8 cellular contexts compared by ENCODE assay signal in genomic region chr2:46545015-46545839, GRCh38. TPM values are rescaled to one million over a fixed set of nuclear protein-coding genes. Genes with fewer than 3 reads are reported as not detected.
DNase-seq lines count a peak whose midpoint lies in the region; ATAC-seq and TF ChIP-seq lines count a peak whose summit lies in the region.
"Had no signal": no experiment of that assay in that cellular context is flagged by ENCODE, and none has a peak within 500 bp of the region (broad histone marks: within the 10 kb centered on the region; RNA-seq: fewer than 3 reads in every experiment).

No MANE protein-coding gene starts in this region.

- peaks cover 64 to 89% (median 81%) of the 10 kb centered on the region in 6 donors for H3K4me1 ChIP-seq in spleen

- peak overlapping the region in 4 of 8 donors; percentile 62 to 89 (median 68) for H3K4me3 ChIP-seq in spleen

- peaks cover 0 to 42% (median 2%) of the 10 kb centered on the region in 6 donors for H3K36me3 ChIP-seq in spleen

- ATAC-seq in GM18870 (IDR thresholded peaks at IDR 0.05; ENCODE audit: unreplicated experiment) (peak; percentile 43), HG03095 (IDR thresholded peaks at IDR 0.05; ENCODE audit: unreplicated experiment) (peak; percentile 28)
- ATAC-seq: HCT116 had no signal

- TF ChIP-seq CTCF in brain (conservative IDR thresholded peaks at IDR 0.05): no peak
- no peak for TF ChIP-seq CTCF in spleen (IDR thresholded peaks at IDR 0.05 in 8 of 11, conservative IDR thresholded peaks at IDR 0.05 in 3 of 11)

- no peak for TF ChIP-seq POLR2A in spleen (IDR thresholded peaks at IDR 0.05)

- DNase-seq in spleen: no peak
- DNase-seq in globus pallidus (ENCODE audit: low spot score): no peak
- no peak for DNase-seq in 8988T
- no peak for DNase-seq in EL

- H3K27ac Mint-ChIP-seq in brain: peak overlapping the region in 3 of 5 experiments; percentile 41 to 94 (median 78)

- H3K9me3 Mint-ChIP-seq in brain: no peaks in the 10 kb centered on the region

- 27 to 47% (median 37%) methylated on average over 7 of the region's 7 CpGs for WGBS in spleen, 5 donors

- H3K27me3 ChIP-seq in spleen (replicated peaks in 1 of 7): no peaks in the 10 kb centered on the region

- H3K4me1 Mint-ChIP-seq in brain: peaks cover 89% of the 10 kb centered on the region

- peak overlapping the region; percentile 53 to 97 (median 96) for H3K27ac ChIP-seq in spleen

- peaks cover 22% of the 10 kb centered on the region for H3K36me3 Mint-ChIP-seq in brain

- intact Hi-C loops in spleen (cut with DNase I; ENCODE audit: low total_unique reads): no loop called here

- H3K4me3 Mint-ChIP-seq in brain: peak overlapping the region; percentile 54 to 92 (median 87)

- H3K27me3 Mint-ChIP-seq in brain: peaks cover 4% of the 10 kb centered on the region

- no peaks in the 10 kb centered on the region for H3K9me3 ChIP-seq in spleen

RNA-seq across cellular contexts. Expression of gene ATP6V1E2, which starts 2.9 kb away (rescaled TPM):
- polyA plus RNA-seq in brain (ENCODE audit: insufficient read depth, low read depth, low replicate concordance) (8.1 TPM), spleen (1 to 10 TPM; 2.6 to 5.5 (median 4.7) TPM)
- total RNA-seq in spleen: 1 to 10 TPM; 2.8 to 6.6 (median 4.8) TPM

RNA-seq across cellular contexts. Expression of gene RHOQ, which starts 2.9 kb away (rescaled TPM):
- polyA plus RNA-seq in brain (ENCODE audit: insufficient read depth, low read depth, low replicate concordance) (17.0 TPM), spleen (10 to 100 TPM; 32.6 to 44.4 (median 33.7) TPM)
- 100 to 1,000 TPM in 4 of 7 donors, 10 to 100 TPM in 3; 83.4 to 126 (median 110) TPM for total RNA-seq in spleen
